ENCODE assay signal across 18 cellular contexts in genomic region chr16:21166561-21166961, GRCh38. TPM values are rescaled to one million over a fixed set of nuclear protein-coding genes. Genes with fewer than 3 reads are reported as not detected.
A peak's percentile ranks its signal among the peaks of the same experiment; 100 is the strongest.
DNase-seq lines count a peak whose midpoint lies in the region; ATAC-seq, FAIRE-seq and TF ChIP-seq lines count a peak whose summit lies in the region.
"Had no signal": no experiment of that assay in that cellular context is flagged by ENCODE, and none has a peak within 500 bp of the region (broad histone marks: within the 10 kb centered on the region; RNA-seq: fewer than 3 reads in every experiment).

No MANE protein-coding gene starts in this region.

- H3K9me3 Mint-ChIP-seq in T-helper 2 cell treated with Interferon-gamma antibody and Interleukin-4, amounts not matched to agents 5 μg/mL and 100 μg/mL, for 36 hours = no peaks in the 10 kb centered on the region
- H3K9me3 Mint-ChIP-seq: activated T-helper 2 cell treated with anti-CD3 and anti-CD28 coated beads, Interferon-gamma antibody, Interleukin-2, Interleukin-4, amounts not matched to agents 10 μg/mL and 5 μg/mL and 100 μg/mL, durations not matched to agents 14 hours and 24 hours and 36 hours; immature natural killer cell had no signal

- H3K9ac ChIP-seq in SK-N-SH = no peak overlapping the region

- no peaks in the 10 kb centered on the region for H4K20me1 ChIP-seq in SK-N-SH (ENCODE audit: insufficient read depth)

- H3K9me3 ChIP-seq in SK-N-SH (no peaks in the 10 kb centered on the region), SJCRH30 (replicated peaks) (no peaks in the 10 kb centered on the region), esophagus muscularis mucosa (no peaks in the 10 kb centered on the region)
- H3K9me3 ChIP-seq: pancreas, Peyer's patch had no signal

- H3K4me1 ChIP-seq in SK-N-SH (ENCODE audit: control insufficient read depth in 1 of 2, insufficient read depth in 2 of 2, low read depth in 1 of 2, low read length in 1 of 2) (peaks cover 0 to 4% of the 10 kb centered on the region in 2 experiments; a peak in 1 of 4 replicates), SJCRH30 (peaks cover 7% of the 10 kb centered on the region; the same call in 1 of the 2 replicates), esophagus muscularis mucosa (peaks cover 30 to 69% (median 55%) of the 10 kb centered on the region in 4 donors)
- H3K4me1 ChIP-seq: foreskin keratinocyte had no signal

- CTCF ChIA-PET in SK-N-SH (lab: Yijun Ruan, JAX) = interaction anchor here (1.7 to 2.6 kb wide), 2 partner anchors 10 to 22 kb away, joined by 5 to 11 read pairs; no protein-coding TSS in a partner anchor

- H3K4me2 ChIP-seq in SK-N-SH = no peak overlapping the region

- H3K4me1 Mint-ChIP-seq in T-helper 2 cell treated with Interferon-gamma antibody and Interleukin-4, amounts not matched to agents 5 μg/mL and 100 μg/mL, for 36 hours (ENCODE audit: low read depth) = peaks cover 2% of the 10 kb centered on the region
- H3K4me1 Mint-ChIP-seq: immature natural killer cell had no signal

- WGBS in SK-N-SH (ENCODE audit: low lambda C conversion rate) = 95% methylated on average over 9 of the region's 9 CpGs
- WGBS in esophagus muscularis mucosa = 92% methylated on average over 9 of the region's 9 CpGs

- TF ChIP-seq EP300 in SK-N-SH (IDR thresholded peaks at IDR 0.05; ENCODE audit: borderline replicate concordance in 1 of 2, low read depth in 1 of 2, low read length in 1 of 2) = no peak
- no peak for TF ChIP-seq EP300 in esophagus muscularis mucosa (IDR thresholded peaks at IDR 0.05)

- H3K79me2 ChIP-seq in SK-N-SH (ENCODE audit: insufficient read depth) = no peaks in the 10 kb centered on the region

- FAIRE-seq in urothelium cell line (lab: Jason Lieb, UNC) = no peak
- FAIRE-seq: HTR-8/SVneo, pancreas had no signal

- H3K27me3 ChIP-seq in SK-N-SH (ENCODE audit: insufficient read depth) = no peaks in the 10 kb centered on the region
- H3K27me3 ChIP-seq in SJCRH30 = no peaks in the 10 kb centered on the region
- no peaks in the 10 kb centered on the region for H3K27me3 ChIP-seq in esophagus muscularis mucosa
- H3K27me3 ChIP-seq: foreskin keratinocyte, pancreas, Peyer's patch had no signal

- H3K36me3 ChIP-seq in SK-N-SH (replicated peaks in 1 of 2; ENCODE audit: control insufficient read depth in 1 of 2, insufficient read depth in 2 of 2, low read length in 1 of 2) (peaks cover 8% of the 10 kb centered on the region in 2 experiments), SJCRH30 (no peaks in the 10 kb centered on the region), esophagus muscularis mucosa (peaks cover 27 to 64% (median 56%) of the 10 kb centered on the region in 4 donors)

- H3K9me2 ChIP-seq in SK-N-SH = no peaks in the 10 kb centered on the region

- no peak overlapping the region for H3K27ac Mint-ChIP-seq in T-helper 2 cell treated with Interferon-gamma antibody and Interleukin-4, amounts not matched to agents 5 μg/mL and 100 μg/mL, for 36 hours
- H3K27ac Mint-ChIP-seq: activated T-helper 2 cell treated with anti-CD3 and anti-CD28 coated beads, Interferon-gamma antibody, Interleukin-2, Interleukin-4, amounts not matched to agents 10 μg/mL and 5 μg/mL and 100 μg/mL, durations not matched to agents 14 hours and 24 hours and 36 hours; immature natural killer cell had no signal

- POLR2A ChIA-PET in SK-N-SH (lab: Yijun Ruan, JAX) = no interaction called here

- DNase-seq in SK-N-SH = no peak
- peak; percentile 60 to 68 for DNase-seq in SJCRH30
- no peak for DNase-seq in esophagus muscularis mucosa (ENCODE audit: extremely low spot score)
- DNase-seq in urothelium cell line (ENCODE audit: low spot score) = peak; percentile 16
- no peak for DNase-seq in T-helper 2 cell treated with Interferon-gamma antibody and Interleukin-4, amounts not matched to agents 5 μg/mL and 100 μg/mL, for 36 hours (ENCODE audit: low spot score)
- no peak for DNase-seq in DMS79 (lab: John Stamatoyannopoulos, UW)
- DNase-seq: immature natural killer cell; NCI-H1417; NCI-H510A treated with DMSO at 0.1 percent for 48 hours; pancreas; Peyer's patch; stimulated activated CD4-positive, alpha-beta T cell treated with anti-CD3 and anti-CD28 coated beads, Interleukin-15, amount 100 ng/mL, for 24 hours had no signal

- peaks cover 22% of the 10 kb centered on the region for H3K36me3 Mint-ChIP-seq in T-helper 2 cell treated with Interferon-gamma antibody and Interleukin-4, amounts not matched to agents 5 μg/mL and 100 μg/mL, for 36 hours (ENCODE audit: low read depth)

- H3K27me3 Mint-ChIP-seq in T-helper 2 cell treated with Interferon-gamma antibody and Interleukin-4, amounts not matched to agents 5 μg/mL and 100 μg/mL, for 36 hours (ENCODE audit: low read depth) = no peaks in the 10 kb centered on the region

- intact Hi-C loops in esophagus muscularis mucosa (cut with DNase I) = loop anchor here (10.0 kb wide), 1 partner anchor 252 kb away; no protein-coding TSS in a partner anchor

- H3K4me3 ChIP-seq in SK-N-SH (ENCODE audit: low read depth in 2 of 2, low read length in 1 of 2) (no peak overlapping the region), SJCRH30 (no peak overlapping the region), esophagus muscularis mucosa (no peak overlapping the region)
- H3K4me3 ChIP-seq: pancreas, Peyer's patch had no signal

- TF ChIP-seq CTCF in SK-N-SH (IDR thresholded peaks at IDR 0.05) (no peak), esophagus muscularis mucosa (IDR thresholded peaks at IDR 0.05) (no peak)

- H3F3A ChIP-seq in SK-N-SH (replicated peaks; ENCODE audit: insufficient read depth) = no peaks in the 10 kb centered on the region

- no peak for TF ChIP-seq POLR2A in esophagus muscularis mucosa (IDR thresholded peaks at IDR 0.05; ENCODE audit: low read depth)

- TF ChIP-seq RAD21 in SK-N-SH (IDR thresholded peaks at IDR 0.05; ENCODE audit: low read length) = no peak

- H3K4me3 Mint-ChIP-seq in T-helper 2 cell treated with Interferon-gamma antibody and Interleukin-4, amounts not matched to agents 5 μg/mL and 100 μg/mL, for 36 hours = no peak overlapping the region
- H3K4me3 Mint-ChIP-seq: immature natural killer cell had no signal

- H2AFZ ChIP-seq in SK-N-SH (ENCODE audit: low read depth) = no peak overlapping the region

- ATAC-seq in SK-N-SH treated with all-trans-retinoic acid at 6 μM for 48 hours = no peak
- no peak for ATAC-seq in GM21619 (IDR thresholded peaks at IDR 0.05; ENCODE audit: unreplicated experiment)
- ATAC-seq: pancreas had no signal

- H3K27ac ChIP-seq in SK-N-SH (ENCODE audit: low read depth in 2 of 2, low read length in 1 of 2) (no peak overlapping the region), SJCRH30 (no peak overlapping the region; the same call in 1 of the 2 replicates), esophagus muscularis mucosa (replicated peaks in 1 of 4) (peak overlapping the region; percentile 1 to 30 (median 16))
- H3K27ac ChIP-seq: foreskin keratinocyte, pancreas, Peyer's patch had no signal

TF ChIP-seq in SK-N-SH, 30 proteins besides CTCF, POLR2A, EP300 and RAD21 (continues in another document):
- TF ChIP-seq ELF1 (IDR thresholded peaks at IDR 0.05) = no peak

TF ChIP-seq in SK-N-SH treated with all-trans-retinoic acid at 6 μM for 48 hours, 23 proteins besides CTCF, POLR2A, EP300 and RAD21 (continues in another document):
- TF ChIP-seq PPARA (CRISPR knock-in tag; IDR thresholded peaks at IDR 0.05; ENCODE audit: borderline replicate concordance) (no peak), GLIS3 (CRISPR knock-in tag; IDR thresholded peaks at IDR 0.05) (no peak), CSDC2 (CRISPR knock-in tag; IDR thresholded peaks at IDR 0.05) (no peak), CSRNP3 (CRISPR knock-in tag; IDR thresholded peaks at IDR 0.05) (no peak), TOX (CRISPR knock-in tag; IDR thresholded peaks at IDR 0.05; ENCODE audit: borderline replicate concordance) (no peak), OSR1 (CRISPR knock-in tag; IDR thresholded peaks at IDR 0.05) (no peak)

RNA-seq across cellular contexts. Expression of gene LDAF1, which starts 8.1 kb away (rescaled TPM):
- polyA plus RNA-seq in SK-N-SH (2012; rRNA removed) = 10.0 and 12.8 TPM in 2 replicates
- 9.9 and 14.0 TPM in 2 replicates for polyA plus RNA-seq in SK-N-SH (2012; cell fraction: cytosol; rRNA removed)
- polyA plus RNA-seq in SK-N-SH (2012; cell fraction: nucleus; rRNA removed) = 3.7 and 3.8 TPM in 2 replicates
- 5.5 and 6.8 TPM in 2 replicates for total RNA-seq in SJCRH30 (2014; rRNA removed; shearing (Covaris generic))
- 100 to 1,000 TPM in 3 of 4 donors, 10 to 100 TPM in 1; 98.7 to 208 (median 141) TPM for total RNA-seq in esophagus muscularis mucosa

RNA-seq across cellular contexts. Expression of gene DNAH3, which starts 15.9 kb away (rescaled TPM):
- polyA plus RNA-seq in SK-N-SH (2012; rRNA removed) = not detected in 2 replicates
- 0.01 TPM in 2 replicates for polyA plus RNA-seq in SK-N-SH (2012; cell fraction: cytosol; rRNA removed)
- polyA plus RNA-seq in SK-N-SH (2012; cell fraction: nucleus; rRNA removed) = 0.04 and 0.05 TPM in 2 replicates
- 0.05 TPM in 1 of 2 replicates, not detected in the other for total RNA-seq in SJCRH30 (2014; rRNA removed; shearing (Covaris generic))
- under 1 TPM in 2 of 4 donors, not detected in 2; under 0.01 to 0.13 TPM for total RNA-seq in esophagus muscularis mucosa
- total RNA-seq: mononuclear cell had no signal
- polyA plus RNA-seq: pancreas had no signal

RNA-seq across cellular contexts. Expression of gene ZP2, which starts 44.8 kb away (rescaled TPM):
- not detected in 2 replicates for polyA plus RNA-seq in SK-N-SH (2012; rRNA removed)
- polyA plus RNA-seq in SK-N-SH (2012; cell fraction: cytosol; rRNA removed) = not detected in 2 replicates
- polyA plus RNA-seq in SK-N-SH (2012; cell fraction: nucleus; rRNA removed) = 0.02 TPM in 1 of 2 replicates, not detected in the other
- not detected in 2 replicates for total RNA-seq in SJCRH30 (2014; rRNA removed; shearing (Covaris generic))
- total RNA-seq in esophagus muscularis mucosa = not detected
- total RNA-seq: activated T-helper 2 cell treated with anti-CD3 and anti-CD28 coated beads, Interferon-gamma antibody, Interleukin-2, Interleukin-4, amounts not matched to agents 10 μg/mL and 5 μg/mL and 100 μg/mL, durations not matched to agents 14 hours and 24 hours and 36 hours; foreskin keratinocyte; mononuclear cell; pancreas had no signal
- polyA plus RNA-seq: foreskin keratinocyte, immature natural killer cell, pancreas had no signal

Comparison
In these comparisons a context has a peak if more than half of its experiments do, and no peak if none do; other contexts are left out.
1. DNase-seq: peak in SJCRH30 (2 of 2) and urothelium cell line (single experiment); none in SK-N-SH (single experiment), esophagus muscularis mucosa (single experiment), T-helper 2 cell treated with Interferon-gamma antibody and Interleukin-4, amounts not matched to agents 5 μg/mL and 100 μg/mL, for 36 hours (single experiment) and DMS79 (single experiment).
2. H3K27ac ChIP-seq: peak in esophagus muscularis mucosa (4 of 4); none in SK-N-SH (0 of 2) and SJCRH30 (single experiment).
3. RNA of gene LDAF1, which starts 8.1 kb away (total RNA-seq): 98.7 to 208 TPM in esophagus muscularis mucosa; 5.5 to 6.8 TPM in SJCRH30; every median in the first group is over 10 times any median in the second.